1 cellular context compared by ENCODE assay signal in the genomic region with DNA sequence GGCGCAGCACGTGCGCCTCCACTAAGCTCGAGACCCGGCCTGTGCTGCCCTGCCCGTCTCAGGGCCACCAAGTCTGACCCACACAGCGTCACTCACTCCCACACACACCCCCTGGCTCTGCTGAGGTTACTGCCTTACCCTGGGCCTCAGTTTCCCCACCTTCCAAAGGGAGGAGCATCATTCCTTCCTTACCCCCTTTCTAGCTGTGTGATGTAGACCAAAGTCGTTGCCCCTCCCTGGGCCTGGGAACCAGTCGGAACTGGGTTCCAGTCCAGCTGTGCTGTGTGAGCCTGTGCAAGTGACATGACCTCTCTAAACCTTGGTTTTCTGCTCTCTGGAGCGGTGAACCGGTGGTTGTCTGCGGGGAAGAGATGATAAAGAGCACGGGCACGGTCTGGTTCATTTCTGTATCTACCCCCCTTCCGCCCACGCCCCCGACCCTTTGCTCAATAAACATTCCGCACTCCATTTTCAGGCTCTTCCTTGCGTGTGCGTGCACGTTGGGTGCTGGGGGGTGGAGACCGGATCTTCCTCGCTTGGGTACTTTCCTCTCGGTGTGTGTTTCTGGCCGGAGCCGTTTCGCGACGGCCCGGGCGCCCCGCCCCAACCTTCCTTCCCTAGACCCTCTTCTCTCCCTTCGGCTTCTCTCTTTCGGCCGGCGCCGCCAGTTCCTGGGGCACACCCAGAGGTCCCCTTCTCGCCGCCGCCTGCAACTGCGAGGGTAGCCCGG.
TF ChIP-seq lines count a peak whose summit lies in the region.

A gene with protein sequence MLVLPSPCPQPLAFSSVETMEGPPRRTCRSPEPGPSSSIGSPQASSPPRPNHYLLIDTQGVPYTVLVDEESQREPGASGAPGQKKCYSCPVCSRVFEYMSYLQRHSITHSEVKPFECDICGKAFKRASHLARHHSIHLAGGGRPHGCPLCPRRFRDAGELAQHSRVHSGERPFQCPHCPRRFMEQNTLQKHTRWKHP (plus strand): TSS at position 647 of the 730 bp plus-strand sequence. CDS start 923 bp downstream, outside the sequence.

TF ChIP-seq in K562, 482 proteins besides CTCF, POLR2A, EP300 and RAD21 (continued from another document and continues in another):
- TF ChIP-seq BCOR (IDR thresholded peaks at IDR 0.05) (peak; percentile 78), ZNF232 (CRISPR knock-in tag; IDR thresholded peaks at IDR 0.05) (no peak), RNF2 (IDR thresholded peaks at IDR 0.05) (0 out of 2 replicates have a peak, but pooled peaks have one; percentile 41), GABPA (tag; conservative IDR thresholded peaks at IDR 0.05; ENCODE audit: low read depth) (peak; percentile 92), MYNN (IDR thresholded peaks at IDR 0.05) (no peak; the same call in 1 of the 2 replicates), MYNN (CRISPR knock-in tag; IDR thresholded peaks at IDR 0.05) (no peak), CREB1 (IDR thresholded peaks at IDR 0.05) (peak; percentile 9; the same call in 1 of the 2 replicates), CREB1 (CRISPR knock-in tag; IDR thresholded peaks at IDR 0.05) (no peak), ZNF347 (CRISPR knock-in tag; IDR thresholded peaks at IDR 0.05; ENCODE audit: low read depth) (no peak), ZNF12 (CRISPR knock-in tag; IDR thresholded peaks at IDR 0.05) (no peak), ZNF75A (CRISPR knock-in tag; IDR thresholded peaks at IDR 0.05) (no peak), KAT2B (IDR thresholded peaks at IDR 0.05; ENCODE audit: low read depth, low read length) (no peak), FOXJ3 (CRISPR knock-in tag; IDR thresholded peaks at IDR 0.05) (no peak), ZNF408 (CRISPR knock-in tag; IDR thresholded peaks at IDR 0.05; ENCODE audit: low read depth) (no peak), BRF1 (IDR thresholded peaks at IDR 0.05; ENCODE audit: borderline replicate concordance, extremely low read depth, insufficient read length) (no peak), FOXK2 (conservative IDR thresholded peaks at IDR 0.05 in 1 of 2, IDR thresholded peaks at IDR 0.05 in 1 of 2; ENCODE audit: low read depth in 2 of 2) (0 out of 4 replicates have a peak, but pooled peaks of 1 of the 2 experiments have one; percentile 10), ATF1 (CRISPR knock-in tag; IDR thresholded peaks at IDR 0.05) (no peak), ATF1 (tag; IDR thresholded peaks at IDR 0.05) (peak; percentile 51), KLF6 (CRISPR knock-in tag; IDR thresholded peaks at IDR 0.05; ENCODE audit: borderline replicate concordance) (peak; percentile 34; the same call in 1 of the 2 replicates), RBM25 (IDR thresholded peaks at IDR 0.05; ENCODE audit: low read depth, low read length, severe bottlenecking) (peak; percentile 14), KLF16 (IDR thresholded peaks at IDR 0.05) (no peak), STAG1 (CRISPR knock-in tag; IDR thresholded peaks at IDR 0.05; ENCODE audit: borderline replicate concordance) (no peak)
- TF ChIP-seq, protein P1, sequence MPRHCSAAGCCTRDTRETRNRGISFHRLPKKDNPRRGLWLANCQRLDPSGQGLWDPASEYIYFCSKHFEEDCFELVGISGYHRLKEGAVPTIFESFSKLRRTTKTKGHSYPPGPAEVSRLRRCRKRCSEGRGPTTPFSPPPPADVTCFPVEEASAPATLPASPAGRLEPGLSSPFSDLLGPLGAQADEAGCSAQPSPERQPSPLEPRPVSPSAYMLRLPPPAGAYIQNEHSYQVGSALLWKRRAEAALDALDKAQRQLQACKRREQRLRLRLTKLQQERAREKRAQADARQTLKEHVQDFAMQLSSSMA (CRISPR knock-in tag; IDR thresholded peaks at IDR 0.05): peak; percentile 88; the same call in 1 of the 2 replicates
- TF ChIP-seq, protein P2, sequence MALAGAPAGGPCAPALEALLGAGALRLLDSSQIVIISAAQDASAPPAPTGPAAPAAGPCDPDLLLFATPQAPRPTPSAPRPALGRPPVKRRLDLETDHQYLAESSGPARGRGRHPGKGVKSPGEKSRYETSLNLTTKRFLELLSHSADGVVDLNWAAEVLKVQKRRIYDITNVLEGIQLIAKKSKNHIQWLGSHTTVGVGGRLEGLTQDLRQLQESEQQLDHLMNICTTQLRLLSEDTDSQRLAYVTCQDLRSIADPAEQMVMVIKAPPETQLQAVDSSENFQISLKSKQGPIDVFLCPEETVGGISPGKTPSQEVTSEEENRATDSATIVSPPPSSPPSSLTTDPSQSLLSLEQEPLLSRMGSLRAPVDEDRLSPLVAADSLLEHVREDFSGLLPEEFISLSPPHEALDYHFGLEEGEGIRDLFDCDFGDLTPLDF (CRISPR knock-in tag; IDR thresholded peaks at IDR 0.05): no peak
- TF ChIP-seq, protein P3, sequence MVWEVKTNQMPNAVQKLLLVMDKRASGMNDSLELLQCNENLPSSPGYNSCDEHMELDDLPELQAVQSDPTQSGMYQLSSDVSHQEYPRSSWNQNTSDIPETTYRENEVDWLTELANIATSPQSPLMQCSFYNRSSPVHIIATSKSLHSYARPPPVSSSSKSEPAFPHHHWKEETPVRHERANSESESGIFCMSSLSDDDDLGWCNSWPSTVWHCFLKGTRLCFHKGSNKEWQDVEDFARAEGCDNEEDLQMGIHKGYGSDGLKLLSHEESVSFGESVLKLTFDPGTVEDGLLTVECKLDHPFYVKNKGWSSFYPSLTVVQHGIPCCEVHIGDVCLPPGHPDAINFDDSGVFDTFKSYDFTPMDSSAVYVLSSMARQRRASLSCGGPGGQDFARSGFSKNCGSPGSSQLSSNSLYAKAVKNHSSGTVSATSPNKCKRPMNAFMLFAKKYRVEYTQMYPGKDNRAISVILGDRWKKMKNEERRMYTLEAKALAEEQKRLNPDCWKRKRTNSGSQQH (CRISPR knock-in tag; IDR thresholded peaks at IDR 0.05): 0 out of 2 replicates have a peak, but pooled peaks have one; percentile 16
- TF ChIP-seq, protein P4, sequence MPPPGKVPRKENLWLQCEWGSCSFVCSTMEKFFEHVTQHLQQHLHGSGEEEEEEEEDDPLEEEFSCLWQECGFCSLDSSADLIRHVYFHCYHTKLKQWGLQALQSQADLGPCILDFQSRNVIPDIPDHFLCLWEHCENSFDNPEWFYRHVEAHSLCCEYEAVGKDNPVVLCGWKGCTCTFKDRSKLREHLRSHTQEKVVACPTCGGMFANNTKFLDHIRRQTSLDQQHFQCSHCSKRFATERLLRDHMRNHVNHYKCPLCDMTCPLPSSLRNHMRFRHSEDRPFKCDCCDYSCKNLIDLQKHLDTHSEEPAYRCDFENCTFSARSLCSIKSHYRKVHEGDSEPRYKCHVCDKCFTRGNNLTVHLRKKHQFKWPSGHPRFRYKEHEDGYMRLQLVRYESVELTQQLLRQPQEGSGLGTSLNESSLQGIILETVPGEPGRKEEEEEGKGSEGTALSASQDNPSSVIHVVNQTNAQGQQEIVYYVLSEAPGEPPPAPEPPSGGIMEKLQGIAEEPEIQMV (tag; conservative IDR thresholded peaks at IDR 0.05; ENCODE audit: low read depth): no peak
- TF ChIP-seq, protein P5, sequence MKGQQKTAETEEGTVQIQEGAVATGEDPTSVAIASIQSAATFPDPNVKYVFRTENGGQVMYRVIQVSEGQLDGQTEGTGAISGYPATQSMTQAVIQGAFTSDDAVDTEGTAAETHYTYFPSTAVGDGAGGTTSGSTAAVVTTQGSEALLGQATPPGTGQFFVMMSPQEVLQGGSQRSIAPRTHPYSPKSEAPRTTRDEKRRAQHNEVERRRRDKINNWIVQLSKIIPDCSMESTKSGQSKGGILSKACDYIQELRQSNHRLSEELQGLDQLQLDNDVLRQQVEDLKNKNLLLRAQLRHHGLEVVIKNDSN (CRISPR knock-in tag; IDR thresholded peaks at IDR 0.05): no peak
- TF ChIP-seq, protein P6, sequence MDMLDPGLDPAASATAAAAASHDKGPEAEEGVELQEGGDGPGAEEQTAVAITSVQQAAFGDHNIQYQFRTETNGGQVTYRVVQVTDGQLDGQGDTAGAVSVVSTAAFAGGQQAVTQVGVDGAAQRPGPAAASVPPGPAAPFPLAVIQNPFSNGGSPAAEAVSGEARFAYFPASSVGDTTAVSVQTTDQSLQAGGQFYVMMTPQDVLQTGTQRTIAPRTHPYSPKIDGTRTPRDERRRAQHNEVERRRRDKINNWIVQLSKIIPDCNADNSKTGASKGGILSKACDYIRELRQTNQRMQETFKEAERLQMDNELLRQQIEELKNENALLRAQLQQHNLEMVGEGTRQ (CRISPR knock-in tag; IDR thresholded peaks at IDR 0.05): no peak
- TF ChIP-seq, protein P7, sequence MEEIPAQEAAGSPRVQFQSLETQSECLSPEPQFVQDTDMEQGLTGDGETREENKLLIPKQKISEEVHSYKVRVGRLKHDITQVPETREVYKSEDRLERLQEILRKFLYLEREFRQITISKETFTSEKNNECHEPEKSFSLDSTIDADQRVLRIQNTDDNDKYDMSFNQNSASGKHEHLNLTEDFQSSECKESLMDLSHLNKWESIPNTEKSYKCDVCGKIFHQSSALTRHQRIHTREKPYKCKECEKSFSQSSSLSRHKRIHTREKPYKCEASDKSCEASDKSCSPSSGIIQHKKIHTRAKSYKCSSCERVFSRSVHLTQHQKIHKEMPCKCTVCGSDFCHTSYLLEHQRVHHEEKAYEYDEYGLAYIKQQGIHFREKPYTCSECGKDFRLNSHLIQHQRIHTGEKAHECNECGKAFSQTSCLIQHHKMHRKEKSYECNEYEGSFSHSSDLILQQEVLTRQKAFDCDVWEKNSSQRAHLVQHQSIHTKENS (CRISPR knock-in tag; IDR thresholded peaks at IDR 0.05): no peak
- TF ChIP-seq, protein P8, sequence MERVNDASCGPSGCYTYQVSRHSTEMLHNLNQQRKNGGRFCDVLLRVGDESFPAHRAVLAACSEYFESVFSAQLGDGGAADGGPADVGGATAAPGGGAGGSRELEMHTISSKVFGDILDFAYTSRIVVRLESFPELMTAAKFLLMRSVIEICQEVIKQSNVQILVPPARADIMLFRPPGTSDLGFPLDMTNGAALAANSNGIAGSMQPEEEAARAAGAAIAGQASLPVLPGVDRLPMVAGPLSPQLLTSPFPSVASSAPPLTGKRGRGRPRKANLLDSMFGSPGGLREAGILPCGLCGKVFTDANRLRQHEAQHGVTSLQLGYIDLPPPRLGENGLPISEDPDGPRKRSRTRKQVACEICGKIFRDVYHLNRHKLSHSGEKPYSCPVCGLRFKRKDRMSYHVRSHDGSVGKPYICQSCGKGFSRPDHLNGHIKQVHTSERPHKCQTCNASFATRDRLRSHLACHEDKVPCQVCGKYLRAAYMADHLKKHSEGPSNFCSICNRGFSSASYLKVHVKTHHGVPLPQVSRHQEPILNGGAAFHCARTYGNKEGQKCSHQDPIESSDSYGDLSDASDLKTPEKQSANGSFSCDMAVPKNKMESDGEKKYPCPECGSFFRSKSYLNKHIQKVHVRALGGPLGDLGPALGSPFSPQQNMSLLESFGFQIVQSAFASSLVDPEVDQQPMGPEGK (CRISPR knock-in tag; IDR thresholded peaks at IDR 0.05; ENCODE audit: borderline replicate concordance): no peak
- TF ChIP-seq, protein P9, sequence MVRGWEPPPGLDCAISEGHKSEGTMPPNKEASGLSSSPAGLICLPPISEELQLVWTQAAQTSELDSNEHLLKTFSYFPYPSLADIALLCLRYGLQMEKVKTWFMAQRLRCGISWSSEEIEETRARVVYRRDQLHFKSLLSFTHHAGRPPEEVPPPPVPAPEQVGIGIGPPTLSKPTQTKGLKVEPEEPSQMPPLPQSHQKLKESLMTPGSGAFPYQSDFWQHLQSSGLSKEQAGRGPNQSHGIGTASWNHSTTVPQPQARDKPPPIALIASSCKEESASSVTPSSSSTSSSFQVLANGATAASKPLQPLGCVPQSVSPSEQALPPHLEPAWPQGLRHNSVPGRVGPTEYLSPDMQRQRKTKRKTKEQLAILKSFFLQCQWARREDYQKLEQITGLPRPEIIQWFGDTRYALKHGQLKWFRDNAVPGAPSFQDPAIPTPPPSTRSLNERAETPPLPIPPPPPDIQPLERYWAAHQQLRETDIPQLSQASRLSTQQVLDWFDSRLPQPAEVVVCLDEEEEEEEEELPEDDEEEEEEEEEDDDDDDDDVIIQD (CRISPR knock-in tag; IDR thresholded peaks at IDR 0.05): no peak
- TF ChIP-seq, protein P10, sequence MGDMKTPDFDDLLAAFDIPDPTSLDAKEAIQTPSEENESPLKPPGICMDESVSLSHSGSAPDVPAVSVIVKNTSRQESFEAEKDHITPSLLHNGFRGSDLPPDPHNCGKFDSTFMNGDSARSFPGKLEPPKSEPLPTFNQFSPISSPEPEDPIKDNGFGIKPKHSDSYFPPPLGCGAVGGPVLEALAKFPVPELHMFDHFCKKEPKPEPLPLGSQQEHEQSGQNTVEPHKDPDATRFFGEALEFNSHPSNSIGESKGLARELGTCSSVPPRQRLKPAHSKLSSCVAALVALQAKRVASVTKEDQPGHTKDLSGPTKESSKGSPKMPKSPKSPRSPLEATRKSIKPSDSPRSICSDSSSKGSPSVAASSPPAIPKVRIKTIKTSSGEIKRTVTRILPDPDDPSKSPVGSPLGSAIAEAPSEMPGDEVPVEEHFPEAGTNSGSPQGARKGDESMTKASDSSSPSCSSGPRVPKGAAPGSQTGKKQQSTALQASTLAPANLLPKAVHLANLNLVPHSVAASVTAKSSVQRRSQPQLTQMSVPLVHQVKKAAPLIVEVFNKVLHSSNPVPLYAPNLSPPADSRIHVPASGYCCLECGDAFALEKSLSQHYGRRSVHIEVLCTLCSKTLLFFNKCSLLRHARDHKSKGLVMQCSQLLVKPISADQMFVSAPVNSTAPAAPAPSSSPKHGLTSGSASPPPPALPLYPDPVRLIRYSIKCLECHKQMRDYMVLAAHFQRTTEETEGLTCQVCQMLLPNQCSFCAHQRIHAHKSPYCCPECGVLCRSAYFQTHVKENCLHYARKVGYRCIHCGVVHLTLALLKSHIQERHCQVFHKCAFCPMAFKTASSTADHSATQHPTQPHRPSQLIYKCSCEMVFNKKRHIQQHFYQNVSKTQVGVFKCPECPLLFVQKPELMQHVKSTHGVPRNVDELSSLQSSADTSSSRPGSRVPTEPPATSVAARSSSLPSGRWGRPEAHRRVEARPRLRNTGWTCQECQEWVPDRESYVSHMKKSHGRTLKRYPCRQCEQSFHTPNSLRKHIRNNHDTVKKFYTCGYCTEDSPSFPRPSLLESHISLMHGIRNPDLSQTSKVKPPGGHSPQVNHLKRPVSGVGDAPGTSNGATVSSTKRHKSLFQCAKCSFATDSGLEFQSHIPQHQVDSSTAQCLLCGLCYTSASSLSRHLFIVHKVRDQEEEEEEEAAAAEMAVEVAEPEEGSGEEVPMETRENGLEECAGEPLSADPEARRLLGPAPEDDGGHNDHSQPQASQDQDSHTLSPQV (IDR thresholded peaks at IDR 0.05): no peak
- TF ChIP-seq, protein P11, sequence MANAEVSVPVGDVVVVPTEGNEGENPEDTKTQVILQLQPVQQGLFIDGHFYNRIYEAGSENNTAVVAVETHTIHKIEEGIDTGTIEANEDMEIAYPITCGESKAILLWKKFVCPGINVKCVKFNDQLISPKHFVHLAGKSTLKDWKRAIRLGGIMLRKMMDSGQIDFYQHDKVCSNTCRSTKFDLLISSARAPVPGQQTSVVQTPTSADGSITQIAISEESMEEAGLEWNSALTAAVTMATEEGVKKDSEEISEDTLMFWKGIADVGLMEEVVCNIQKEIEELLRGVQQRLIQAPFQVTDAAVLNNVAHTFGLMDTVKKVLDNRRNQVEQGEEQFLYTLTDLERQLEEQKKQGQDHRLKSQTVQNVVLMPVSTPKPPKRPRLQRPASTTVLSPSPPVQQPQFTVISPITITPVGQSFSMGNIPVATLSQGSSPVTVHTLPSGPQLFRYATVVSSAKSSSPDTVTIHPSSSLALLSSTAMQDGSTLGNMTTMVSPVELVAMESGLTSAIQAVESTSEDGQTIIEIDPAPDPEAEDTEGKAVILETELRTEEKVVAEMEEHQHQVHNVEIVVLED (CRISPR knock-in tag; IDR thresholded peaks at IDR 0.05): peak; percentile 58
